ENCODE assay signal across 27 cellular contexts in the genomic region with DNA sequence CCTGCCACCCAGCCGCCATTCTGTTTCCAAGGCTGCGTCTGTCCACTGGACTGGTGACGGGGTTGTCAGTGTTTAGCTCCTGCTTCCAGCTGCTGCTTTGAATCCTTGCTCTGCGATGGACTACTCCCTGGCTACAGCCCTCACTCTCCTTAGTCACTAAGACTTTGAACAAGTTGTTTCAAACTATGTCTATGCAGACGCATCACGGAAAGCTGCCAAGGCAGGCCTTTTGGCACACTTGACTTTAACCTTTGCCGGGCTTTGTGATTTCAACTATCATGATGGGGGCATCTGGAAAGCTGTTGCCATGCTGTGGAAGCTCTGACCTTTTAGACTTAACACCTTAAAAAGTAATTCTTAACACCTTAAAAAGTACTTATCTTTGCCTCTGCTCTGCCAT. TPM values are rescaled to one million over a fixed set of nuclear protein-coding genes. Genes with fewer than 3 reads are reported as not detected.
"Had no signal": no experiment of that assay in that cellular context is flagged by ENCODE, and none has a peak within 500 bp of the region (broad histone marks: within the 10 kb centered on the region; RNA-seq: fewer than 3 reads in every experiment).

No MANE protein-coding gene starts in this region.

- H3K36me3 ChIP-seq: neural progenitor cell, neutrophil, pancreas, right lobe of liver, sigmoid colon, suprapubic skin, tibial nerve, upper lobe of left lung, vagina had no signal

- H3K27me3 Mint-ChIP-seq: stimulated activated naive CD8-positive, alpha-beta T cell treated with anti-CD3 and anti-CD28 coated beads, Interleukin-15, amount 100 ng/mL, for 72 hours had no signal

- ATAC-seq: naive thymus-derived CD4-positive, alpha-beta T cell; pancreas; psoas muscle; right cardiac atrium; right lobe of liver; stimulated activated effector memory CD8-positive, alpha-beta T cell treated with anti-CD3 and anti-CD28 coated beads, Interleukin-12 subunit alpha, Interleukin-12 subunit beta, amount 100 ng/mL, for 72 hours; stimulated activated naive CD8-positive, alpha-beta T cell treated with anti-CD3 and anti-CD28 coated beads, Interleukin-15, amount 100 ng/mL, for 72 hours; stimulated activated naive CD8-positive, alpha-beta T cell treated with anti-CD3 and anti-CD28 coated beads, Interleukin-15, Interleukin-2, amounts not matched to agents 100 U/mL and 50 U/mL, for 24 hours had no signal

- H3K27me3 ChIP-seq: neural progenitor cell, neutrophil, pancreas, right lobe of liver, sigmoid colon, suprapubic skin, testis, tibial nerve, upper lobe of left lung, vagina had no signal

- H3K9me3 ChIP-seq: neutrophil, pancreas, right lobe of liver, sigmoid colon, suprapubic skin, testis, tibial nerve, upper lobe of left lung, vagina had no signal

- H3K4me3 Mint-ChIP-seq: naive thymus-derived CD4-positive, alpha-beta T cell; nephron; neural progenitor cell; stimulated activated effector memory CD8-positive, alpha-beta T cell treated with anti-CD3 and anti-CD28 coated beads, Interleukin-12 subunit alpha, Interleukin-12 subunit beta, amount 100 ng/mL, for 72 hours; stimulated activated naive CD8-positive, alpha-beta T cell treated with anti-CD3 and anti-CD28 coated beads, Interleukin-15, amount 100 ng/mL, for 72 hours had no signal

- H3K9me3 Mint-ChIP-seq: naive thymus-derived CD4-positive, alpha-beta T cell; nephron; neural progenitor cell; stimulated activated effector memory CD8-positive, alpha-beta T cell treated with anti-CD3 and anti-CD28 coated beads, Interleukin-12 subunit alpha, Interleukin-12 subunit beta, amount 100 ng/mL, for 72 hours; stimulated activated naive CD8-positive, alpha-beta T cell treated with anti-CD3 and anti-CD28 coated beads, Interleukin-15, amount 100 ng/mL, for 72 hours had no signal

- H3K27ac Mint-ChIP-seq: naive thymus-derived CD4-positive, alpha-beta T cell; nephron; neural progenitor cell; progenitor cell of endocrine pancreas; stimulated activated effector memory CD8-positive, alpha-beta T cell treated with anti-CD3 and anti-CD28 coated beads, Interleukin-12 subunit alpha, Interleukin-12 subunit beta, amount 100 ng/mL, for 72 hours; stimulated activated naive CD8-positive, alpha-beta T cell treated with anti-CD3 and anti-CD28 coated beads, Interleukin-15, amount 100 ng/mL, for 72 hours had no signal

- H3K4me1 Mint-ChIP-seq: naive thymus-derived CD4-positive, alpha-beta T cell; nephron; neural progenitor cell; stimulated activated effector memory CD8-positive, alpha-beta T cell treated with anti-CD3 and anti-CD28 coated beads, Interleukin-12 subunit alpha, Interleukin-12 subunit beta, amount 100 ng/mL, for 72 hours; stimulated activated naive CD8-positive, alpha-beta T cell treated with anti-CD3 and anti-CD28 coated beads, Interleukin-15, amount 100 ng/mL, for 72 hours had no signal

- H3K27ac ChIP-seq: neural progenitor cell, neutrophil, pancreas, psoas muscle, right lobe of liver, sigmoid colon, suprapubic skin, testis, tibial nerve, upper lobe of left lung, vagina had no signal

- H3K4me2 ChIP-seq: neural progenitor cell had no signal

- H3K36me3 Mint-ChIP-seq: naive thymus-derived CD4-positive, alpha-beta T cell; neural progenitor cell; stimulated activated effector memory CD8-positive, alpha-beta T cell treated with anti-CD3 and anti-CD28 coated beads, Interleukin-12 subunit alpha, Interleukin-12 subunit beta, amount 100 ng/mL, for 72 hours had no signal

- H2AFZ ChIP-seq: neural progenitor cell had no signal

- H3K4me3 ChIP-seq: neural progenitor cell, pancreas, psoas muscle, right lobe of liver, sigmoid colon, suprapubic skin, testis, tibial nerve, upper lobe of left lung, vagina had no signal

- H3K4me1 ChIP-seq: neural progenitor cell, pancreas, psoas muscle, sigmoid colon, suprapubic skin, testis, tibial nerve, upper lobe of left lung, vagina had no signal

- H3K9ac ChIP-seq: neural progenitor cell had no signal

- DNase-seq: naive thymus-derived CD4-positive, alpha-beta T cell; nucleus accumbens; pancreas; psoas muscle; right lobe of liver; sigmoid colon; small intestine; stimulated activated CD4-positive, alpha-beta T cell treated with anti-CD3 and anti-CD28 coated beads, Interleukin-15, amount 100 ng/mL, for 24 hours; stimulated activated CD4-positive, alpha-beta T cell treated with anti-CD3 and anti-CD28 coated beads, Interleukin-2, amount 100 ng/mL, for 24 hours; stimulated activated CD4-positive, alpha-beta T cell treated with anti-CD3 and anti-CD28 coated beads, Interleukin-2, amount 100 ng/mL, for 48 hours; stimulated activated CD4-positive, alpha-beta T cell treated with anti-CD3 and anti-CD28 coated beads, Interleukin-4, amount 100 ng/mL, for 24 hours; stimulated activated naive CD4-positive, alpha-beta T cell; stimulated activated naive CD8-positive, alpha-beta T cell treated with anti-CD3 and anti-CD28 coated beads, Interleukin-15, amount 100 ng/mL, for 72 hours; stimulated activated naive CD8-positive, alpha-beta T cell treated with anti-CD3 and anti-CD28 coated beads, Interleukin-15, Interleukin-2, amounts not matched to agents 100 U/mL and 50 U/mL, for 24 hours; substantia nigra; testis; trophoblast cell; upper lobe of left lung had no signal

RNA-seq across cellular contexts. Expression of a gene that starts 54.4 kb away (rescaled TPM):
- total RNA-seq: naive thymus-derived CD4-positive, alpha-beta T cell had no signal
- polyA plus RNA-seq: naive thymus-derived CD4-positive, alpha-beta T cell had no signal
